ENCODE assay signal across 27 cellular contexts in the genomic region with DNA sequence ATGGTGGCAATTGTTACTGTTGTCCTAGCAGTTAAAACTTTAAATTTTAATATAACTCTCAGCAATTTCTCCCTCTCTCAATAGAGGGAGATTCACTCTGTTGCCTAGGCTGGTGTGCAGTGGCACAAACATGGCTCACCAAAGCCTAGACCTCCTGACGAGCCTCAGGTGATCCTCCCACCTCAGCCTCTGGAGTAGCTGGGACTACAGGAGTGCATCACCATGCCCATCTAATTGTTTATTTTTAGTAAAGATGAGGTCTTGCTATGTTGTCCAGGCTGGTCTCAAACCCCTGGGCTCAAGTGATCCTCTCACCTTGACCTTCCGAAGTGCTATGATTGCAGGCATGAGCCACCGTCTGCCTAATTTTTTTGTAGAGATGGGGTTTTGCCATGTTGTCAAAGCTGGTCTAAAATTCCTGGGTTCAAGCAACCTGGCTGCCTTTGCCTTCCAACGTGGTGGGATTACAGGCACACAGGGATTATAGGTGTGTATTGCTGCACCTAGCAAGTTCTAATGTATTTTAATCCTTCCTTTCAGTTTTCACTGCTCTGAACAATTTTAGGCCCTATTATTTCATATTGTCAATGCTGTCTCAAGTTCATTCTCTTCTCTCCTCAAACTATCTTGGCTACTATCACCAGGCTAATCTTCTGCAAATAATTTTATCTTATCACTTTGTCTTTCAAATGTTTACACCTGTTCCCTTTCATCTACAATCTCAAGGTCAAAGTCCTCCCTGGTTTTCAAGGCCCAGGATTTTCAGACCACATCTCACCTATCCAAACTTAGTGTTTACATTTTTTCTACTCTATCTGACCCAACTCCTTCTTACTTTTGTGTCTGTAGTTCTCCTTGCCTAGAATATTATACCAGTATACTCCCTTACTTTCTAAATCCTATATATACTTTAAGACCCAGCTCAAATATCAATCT. TPM values are rescaled to one million over a fixed set of nuclear protein-coding genes. Genes with fewer than 3 reads are reported as not detected.
A peak's percentile ranks its signal among the peaks of the same experiment; 100 is the strongest.
DNase-seq lines count a peak whose midpoint lies in the region; ATAC-seq, FAIRE-seq and TF ChIP-seq lines count a peak whose summit lies in the region.
"Had no signal": no experiment of that assay in that cellular context is flagged by ENCODE, and none has a peak within 500 bp of the region (broad histone marks: within the 10 kb centered on the region; RNA-seq: fewer than 3 reads in every experiment).

No MANE protein-coding gene starts in this region.

- TF ChIP-seq EP300 in HepG2 (IDR thresholded peaks at IDR 0.05; ENCODE audit: low read depth in 2 of 2, low read length in 2 of 2) (peak in 1 of 2 experiments; percentile 87; a peak in 2 of 4 replicates), HepG2 (CRISPR knock-in tag; IDR thresholded peaks at IDR 0.05; ENCODE audit: borderline replicate concordance) (no peak; the same call in 1 of the 2 replicates)

- intact Hi-C loops in HepG2 (cut with micrococcal nuclease; ENCODE audit: unreplicated experiment) = no loop called here

- ATAC-seq in HepG2 = peak; percentile 48
- ATAC-seq: Right ventricle myocardium inferior, SK-N-SH treated with all-trans-retinoic acid at 6 μM for 48 hours had no signal

- no peak for TF ChIP-seq POLR2A in HepG2 (IDR thresholded peaks at IDR 0.05; ENCODE audit: insufficient read depth in 1 of 2, low read depth in 2 of 2, low read length in 2 of 2)

- no peak for TF ChIP-seq CTCF in VCaP (conservative IDR thresholded peaks at IDR 0.05)
- TF ChIP-seq CTCF in HepG2 (CRISPR knock-in tag; IDR thresholded peaks at IDR 0.05) = no peak
- no peak for TF ChIP-seq CTCF in BE2C (IDR thresholded peaks at IDR 0.05; ENCODE audit: low read depth, low read length)

- BruUV-seq in HepG2 (replicated peaks; lab: Mats Ljungman, UMichigan) = no TSS peak

- 83% methylated on average over 4 of the region's 4 CpGs for WGBS in HepG2 (ENCODE audit: low lambda C conversion rate)

- POLR2A ChIA-PET in HepG2 (lab: Yijun Ruan, JAX) = interaction anchor here (1.0 kb wide), 1 partner anchor 16 kb away, joined by 3 read pairs; no protein-coding TSS in a partner anchor

- H3K4me1 ChIP-seq in HepG2 (ENCODE audit: insufficient read depth, low read length) = peaks cover 46% of the 10 kb centered on the region
- peaks cover 15% of the 10 kb centered on the region for H3K4me1 ChIP-seq in rectal smooth muscle tissue (ENCODE audit: control insufficient read depth, insufficient read depth, low read length)
- no peaks in the 10 kb centered on the region for H3K4me1 ChIP-seq in BE2C
- H3K4me1 ChIP-seq: SJCRH30 had no signal

- H3K27me3 ChIP-seq in HepG2 (ENCODE audit: control insufficient read depth in 1 of 2, insufficient read depth in 2 of 2, low read length in 2 of 2) (no peaks in the 10 kb centered on the region), rectal smooth muscle tissue (ENCODE audit: control insufficient read depth, insufficient read depth, low read length) (no peaks in the 10 kb centered on the region), BE2C (no peaks in the 10 kb centered on the region)

- CTCF ChIA-PET in HepG2 (lab: Yijun Ruan, JAX; ENCODE audit: low intra/inter-chr PET ratio, low total read pairs) = no interaction called here

- H3K36me3 ChIP-seq in HepG2 (replicated peaks in 1 of 2; ENCODE audit: control insufficient read depth in 1 of 2, insufficient read depth in 2 of 2, low read length in 2 of 2) (peaks cover 12 to 41% of the 10 kb centered on the region in 2 experiments; a peak in 4 of 5 replicates), rectal smooth muscle tissue (ENCODE audit: control insufficient read depth, insufficient read depth, low read length) (peaks cover 5% of the 10 kb centered on the region), BE2C (no peaks in the 10 kb centered on the region)
- H3K36me3 ChIP-seq: HAP-1, SJCRH30 had no signal

- no peaks in the 10 kb centered on the region; the same call in 1 of the 2 replicates for H4K20me1 ChIP-seq in HepG2 (ENCODE audit: insufficient read depth, low read length)

- H3K9me3 ChIP-seq in HepG2 (ENCODE audit: low read length) (no peaks in the 10 kb centered on the region), BE2C (no peaks in the 10 kb centered on the region)
- H3K9me3 ChIP-seq: HAP-1, SJCRH30 had no signal

- no peak overlapping the region for H3K9ac ChIP-seq in HepG2 (ENCODE audit: insufficient read depth, low read depth, low read length)
- H3K9ac ChIP-seq in rectal smooth muscle tissue (ENCODE audit: low read length) = no peak overlapping the region

- H3K27ac ChIP-seq in VCaP (peak overlapping the region; percentile 56), HepG2 (ENCODE audit: extremely low read length, insufficient read depth, low read length) (peak overlapping the region; percentile 12), rectal smooth muscle tissue (ENCODE audit: low read depth, low read length) (peak overlapping the region; percentile 6)
- H3K27ac ChIP-seq: PC-9, SJCRH30 had no signal

- H3K79me2 ChIP-seq in HepG2 (ENCODE audit: insufficient read depth, low read length) = peaks cover 31% of the 10 kb centered on the region

- in situ Hi-C loops in HepG2 (cut with HindIII; ENCODE audit: extremely low pct_ligation_motif_present, low pct_unique_long_range_greater_than_20kb) = no loop called here

- DNase-seq in HepG2 (ENCODE audit: low spot score) (peak; percentile 63), BE2C (no peak), kidney tubule cell (ENCODE audit: low spot score) (no peak), glomerular visceral epithelial cell (ENCODE audit: extremely low spot score) (no peak)
- no peak for DNase-seq in stimulated activated CD4-positive, alpha-beta T cell treated with anti-CD3 and anti-CD28 coated beads, Interleukin-15, amount 100 ng/mL, for 24 hours
- DNase-seq: ACHN, Calu3, DMS79 treated with DMSO at 0.1 percent for 48 hours, GOT3, HFFc6, IMR-90, KG1, MM.1S, NCI-H1048, NCI-H1417 treated with DMSO at 0.1 percent for 48 hours, NCI-H1694 treated with DMSO at 0.1 percent for 48 hours, NCI-H2081, NCI-H2227 treated with DMSO at 0.1 percent for 48 hours, NCI-H526 treated with DMSO at 0.1 percent for 48 hours, PC-9, SJCRH30 had no signal

- no peak overlapping the region for H3K4me3 ChIP-seq in HepG2 (replicated peaks in 1 of 3; ENCODE audit: insufficient read depth in 1 of 3, low read depth in 2 of 3, low read length in 3 of 3)
- no peak overlapping the region for H3K4me3 ChIP-seq in rectal smooth muscle tissue (ENCODE audit: low read length)
- H3K4me3 ChIP-seq in BE2C (ENCODE audit: low read depth, low read length) = no peak overlapping the region
- H3K4me3 ChIP-seq: HAP-1, PC-9, SJCRH30 had no signal

- FAIRE-seq in HepG2 (lab: Jason Lieb, UNC) = peak; percentile 42

- TF ChIP-seq RAD21 in HepG2 (CRISPR knock-in tag; IDR thresholded peaks at IDR 0.05) = no peak

- H3K4me2 ChIP-seq in HepG2 (ENCODE audit: low read depth, low read length) = peak overlapping the region; percentile 9
- H3K4me2 ChIP-seq: PC-9 had no signal

- no peak overlapping the region for H2AFZ ChIP-seq in HepG2 (ENCODE audit: low read length)
- H2AFZ ChIP-seq: PC-9 had no signal

TF ChIP-seq in HepG2, 621 proteins besides CTCF, POLR2A, EP300 and RAD21 (continues in another document):
- TF ChIP-seq GFI1 (CRISPR knock-in tag; IDR thresholded peaks at IDR 0.05; ENCODE audit: borderline replicate concordance) = peak; percentile 72
- TF ChIP-seq NFIC (IDR thresholded peaks at IDR 0.05; ENCODE audit: low read length) = peak; percentile 58; the same call in 1 of the 2 replicates

RNA-seq across cellular contexts. Expression of a gene that starts 18.9 kb away (rescaled TPM):
- 439 and 686 TPM in 2 replicates for total RNA-seq in HepG2 (2016; rRNA removed; fragmentation: Illumina TruSeq; extraction: Trizol)
- total RNA-seq in HepG2 (2016; cell fraction: cytosol; rRNA removed; fragmentation: Illumina TruSeq; extraction: Trizol; ENCODE audit: low read depth) = 23.4 and 28.1 TPM in 2 replicates
- 431 and 688 TPM in 2 replicates for total RNA-seq in HepG2 (2016; cell fraction: insoluble cytoplasmic fraction; rRNA removed; fragmentation: Illumina TruSeq; extraction: Trizol)
- 55.9 and 65.7 TPM in 2 replicates for total RNA-seq in HepG2 (2016; cell fraction: membrane; rRNA removed; fragmentation: Illumina TruSeq; extraction: Trizol)
- total RNA-seq in HepG2 (2016; cell fraction: nucleus; rRNA removed; fragmentation: Illumina TruSeq; extraction: Trizol) = 230 and 235 TPM in 2 replicates
- polyA plus RNA-seq in HepG2 (2011; rRNA removed) = 50.0 and 88.2 TPM in 2 replicates
- 43.0 and 53.0 TPM in 2 replicates for polyA plus RNA-seq in HepG2 (2011; cell fraction: cytosol; rRNA removed)
- 15.1 and 17.0 TPM in 2 replicates for polyA plus RNA-seq in HepG2 (2011; cell fraction: nucleus; rRNA removed)
- 160 and 206 TPM in 2 replicates for polyA plus RNA-seq in HepG2 (2012)
- polyA plus RNA-seq in HepG2 (2016; cell fraction: cytosol; fragmentation: Illumina TruSeq; extraction: Trizol; ENCODE audit: low read depth) = 21.3 and 24.3 TPM in 2 replicates
- 619 and 655 TPM in 2 replicates for polyA plus RNA-seq in HepG2 (2016; cell fraction: insoluble cytoplasmic fraction; fragmentation: Illumina TruSeq; extraction: Trizol; ENCODE audit: low read depth)
- polyA plus RNA-seq in HepG2 (2016; cell fraction: membrane; fragmentation: Illumina TruSeq; extraction: Trizol; ENCODE audit: low read depth) = 40.3 and 48.6 TPM in 2 replicates
- 212 and 215 TPM in 2 replicates for polyA plus RNA-seq in HepG2 (2016; cell fraction: nucleus; fragmentation: Illumina TruSeq; extraction: Trizol; ENCODE audit: insufficient read depth, low read depth)
- polyA minus RNA-seq in HepG2 (2011; rRNA and poly(A)+ RNA removed; ENCODE audit: low replicate concordance) = 40.3 TPM in 1 of 2 replicates, not detected in the other
- 50.9 and 76.9 TPM in 2 replicates for polyA minus RNA-seq in HepG2 (2011; cell fraction: cytosol; rRNA and poly(A)+ RNA removed)
- polyA minus RNA-seq in HepG2 (2011; cell fraction: nucleus; rRNA and poly(A)+ RNA removed) = 88.4 and 90.4 TPM in 2 replicates
- polyA plus RNA-seq in BE2C (2012; ENCODE audit: insufficient read depth, insufficient read length, low read depth) = not detected
- total RNA-seq: IMR-90, RPMI7951 had no signal
- polyA plus RNA-seq: IMR-90 had no signal

Comparison
In these comparisons a context has a peak if more than half of its experiments do, and no peak if none do; other contexts are left out.
1. H3K27ac ChIP-seq: peak in every context shown above with its lines; median percentile 56 in VCaP; 12 in HepG2; 6 in rectal smooth muscle tissue.